ENCODE assay signal across 15 cellular contexts in genomic region chr4:38180456-38180855, GRCh38.
DNase-seq lines count a peak whose midpoint lies in the region; ATAC-seq, FAIRE-seq and TF ChIP-seq lines count a peak whose summit lies in the region.
"Had no signal": no experiment of that assay in that cellular context is flagged by ENCODE, and none has a peak within 500 bp of the region (broad histone marks: within the 10 kb centered on the region; RNA-seq: fewer than 3 reads in every experiment).

No MANE protein-coding gene starts in this region.

- H3K27me3 ChIP-seq in HepG2 (ENCODE audit: control insufficient read depth in 1 of 2, insufficient read depth in 2 of 2, low read length in 2 of 2) (no peaks in the 10 kb centered on the region), right lobe of liver (no peaks in the 10 kb centered on the region), foreskin keratinocyte (no peaks in the 10 kb centered on the region), vagina (no peaks in the 10 kb centered on the region), smooth muscle cell (ENCODE audit: low read depth) (no peaks in the 10 kb centered on the region), left ventricle myocardium inferior (ENCODE audit: low read depth) (no peaks in the 10 kb centered on the region)
- H3K27me3 ChIP-seq: pancreas had no signal

- H4K20me1 ChIP-seq in HepG2 (ENCODE audit: insufficient read depth, low read length) (no peaks in the 10 kb centered on the region), smooth muscle cell (ENCODE audit: low read depth) (no peaks in the 10 kb centered on the region)

- TF ChIP-seq CTCF in HepG2 (CRISPR knock-in tag; IDR thresholded peaks at IDR 0.05) (no peak), right lobe of liver (IDR thresholded peaks at IDR 0.05) (peak in 1 of 4 donors; percentile 11), foreskin keratinocyte (conservative IDR thresholded peaks at IDR 0.05) (peak; percentile 31), vagina (IDR thresholded peaks at IDR 0.05) (no peak), smooth muscle cell (IDR thresholded peaks at IDR 0.05; ENCODE audit: borderline replicate concordance, insufficient read depth, poor library complexity, severe bottlenecking) (no peak), left ventricle myocardium inferior (IDR thresholded peaks at IDR 0.05; ENCODE audit: borderline replicate concordance) (no peak)

- no peak overlapping the region for H2AFZ ChIP-seq in HepG2 (ENCODE audit: low read length)
- no peak overlapping the region for H2AFZ ChIP-seq in smooth muscle cell (ENCODE audit: low read depth)

- no peaks in the 10 kb centered on the region for H3K36me3 ChIP-seq in HepG2 (replicated peaks in 1 of 2; ENCODE audit: control insufficient read depth in 1 of 2, insufficient read depth in 2 of 2, low read length in 2 of 2)
- H3K36me3 ChIP-seq in right lobe of liver, result no peaks in the 10 kb centered on the region
- H3K36me3 ChIP-seq in vagina, result no peaks in the 10 kb centered on the region
- no peaks in the 10 kb centered on the region for H3K36me3 ChIP-seq in smooth muscle cell (ENCODE audit: low read depth)
- H3K36me3 ChIP-seq in left ventricle myocardium inferior, result no peaks in the 10 kb centered on the region
- H3K36me3 ChIP-seq: pancreas had no signal

- no peaks in the 10 kb centered on the region for H3K79me2 ChIP-seq in HepG2 (ENCODE audit: insufficient read depth, low read length)
- H3K79me2 ChIP-seq in smooth muscle cell (ENCODE audit: low read depth), result no peaks in the 10 kb centered on the region

- BruUV-seq in HepG2 (replicated peaks; lab: Mats Ljungman, UMichigan), result no TSS peak

- TF ChIP-seq EP300 in HepG2 (IDR thresholded peaks at IDR 0.05; ENCODE audit: low read depth in 2 of 2, low read length in 2 of 2) (no peak), HepG2 (CRISPR knock-in tag; IDR thresholded peaks at IDR 0.05; ENCODE audit: borderline replicate concordance) (no peak)

- no peak for DNase-seq in HepG2 (ENCODE audit: low spot score)
- DNase-seq in right lobe of liver, result no peak
- peak; percentile 52 for DNase-seq in SW480 (ENCODE audit: low spot score)
- no peak for DNase-seq in foreskin keratinocyte
- DNase-seq in vagina (ENCODE audit: extremely low spot score in 2 of 2), result no peak
- no peak for DNase-seq in Right ventricle myocardium superior
- DNase-seq in smooth muscle cell (lab: John Stamatoyannopoulos, UW; ENCODE audit: unreplicated experiment), result no peak
- no peak for DNase-seq in left ventricle myocardium inferior
- DNase-seq: activated CD4-positive, alpha-beta T cell treated with anti-CD3 and anti-CD28 coated beads for 1 hour; activated naive CD8-positive, alpha-beta T cell treated with anti-CD3 and anti-CD28 coated beads, Interleukin-2, amount 10 ng/mL, durations not matched to agents 7 days and 5 days; NCI-H446; pancreas; stimulated activated CD4-positive, alpha-beta T cell treated with anti-CD3 and anti-CD28 coated beads, Interleukin-12 subunit alpha, Interleukin-12 subunit beta, amount 100 ng/mL, for 4 hours; T-helper 17 cell had no signal

- no peak overlapping the region for H3K27ac ChIP-seq in HepG2 (ENCODE audit: extremely low read length, insufficient read depth, low read length)
- no peak overlapping the region for H3K27ac ChIP-seq in right lobe of liver
- peak overlapping the region; percentile 81 for H3K27ac ChIP-seq in foreskin keratinocyte
- H3K27ac ChIP-seq in vagina, result peak overlapping the region; percentile 3
- H3K27ac ChIP-seq in smooth muscle cell (ENCODE audit: low read depth), result no peak overlapping the region
- no peak overlapping the region for H3K27ac ChIP-seq in left ventricle myocardium inferior (replicated peaks)

- H3K4me1 ChIP-seq in HepG2 (ENCODE audit: insufficient read depth, low read length), result peaks cover 56% of the 10 kb centered on the region
- H3K4me1 ChIP-seq in right lobe of liver, result peaks cover 0 to 36% (median 16%) of the 10 kb centered on the region in 4 donors
- peaks cover 26% of the 10 kb centered on the region for H3K4me1 ChIP-seq in foreskin keratinocyte
- peaks cover 36% of the 10 kb centered on the region for H3K4me1 ChIP-seq in vagina
- H3K4me1 ChIP-seq in smooth muscle cell (ENCODE audit: low read depth), result no peaks in the 10 kb centered on the region
- H3K4me1 ChIP-seq in left ventricle myocardium inferior, result peaks cover 33% of the 10 kb centered on the region

- H3F3A ChIP-seq in smooth muscle cell (ENCODE audit: low read depth), result no peaks in the 10 kb centered on the region

- TF ChIP-seq POLR2A in HepG2 (IDR thresholded peaks at IDR 0.05; ENCODE audit: insufficient read depth in 1 of 2, low read depth in 2 of 2, low read length in 2 of 2) (no peak), right lobe of liver (IDR thresholded peaks at IDR 0.05) (no peak), vagina (IDR thresholded peaks at IDR 0.05) (no peak)

- 86% methylated on average over 2 of the region's 2 CpGs for WGBS in HepG2 (ENCODE audit: low lambda C conversion rate)
- 100% methylated on average over 1 of the region's 2 CpGs for WGBS in right lobe of liver (ENCODE audit: insufficient coverage, low coverage, low lambda C conversion rate, missing lambda C conversion rate)
- WGBS in smooth muscle cell (ENCODE audit: low lambda C conversion rate), result 84% methylated on average over 2 of the region's 2 CpGs

- no peak for FAIRE-seq in HepG2 (lab: Jason Lieb, UNC)
- FAIRE-seq: H54, pancreas had no signal

- H3K4me3 ChIP-seq in HepG2 (replicated peaks in 1 of 3; ENCODE audit: insufficient read depth in 1 of 3, low read depth in 2 of 3, low read length in 3 of 3) (no peak overlapping the region), right lobe of liver (no peak overlapping the region), vagina (no peak overlapping the region), smooth muscle cell (no peak overlapping the region), left ventricle myocardium inferior (no peak overlapping the region)
- H3K4me3 ChIP-seq: pancreas had no signal

- POLR2A ChIA-PET in HepG2 (lab: Yijun Ruan, JAX), result interaction anchor here (1.5 to 2.1 kb wide), 4 partner anchors 47 to 494 kb away, joined by 3 to 14 read pairs (median 7); no protein-coding TSS in a partner anchor

- intact Hi-C loops in HepG2 (cut with micrococcal nuclease; ENCODE audit: unreplicated experiment) (no loop called here), right lobe of liver (cut with DNase I) (loop anchor here in 1 of 2 donors (10.0 kb wide), 1 partner anchor 494 kb away; no protein-coding TSS in a partner anchor), vagina (cut with DNase I) (no loop called here), Right ventricle myocardium superior (cut with DNase I) (loop anchor here (5.0 kb wide), 1 partner anchor 142 kb away; no protein-coding TSS in a partner anchor), left ventricle myocardium inferior (cut with micrococcal nuclease) (no loop called here)

- CTCF ChIA-PET in HepG2 (lab: Yijun Ruan, JAX; ENCODE audit: low intra/inter-chr PET ratio, low total read pairs), result interaction anchor here (0.8 to 3.4 kb wide), 4 partner anchors 119 to 579 kb away, joined by 3 to 38 read pairs (median 24); no protein-coding TSS in a partner anchor

- no peak for TF ChIP-seq RAD21 in HepG2 (CRISPR knock-in tag; IDR thresholded peaks at IDR 0.05)

- H3K4me2 ChIP-seq in HepG2 (ENCODE audit: low read depth, low read length) (no peak overlapping the region), smooth muscle cell (no peak overlapping the region)

- no peak overlapping the region for H3K9ac ChIP-seq in HepG2 (ENCODE audit: insufficient read depth, low read depth, low read length)
- no peak overlapping the region for H3K9ac ChIP-seq in smooth muscle cell (ENCODE audit: low read depth)

- ATAC-seq in HepG2, result peak; percentile 69
- ATAC-seq in right lobe of liver, result no peak
- ATAC-seq in foreskin keratinocyte, result peak; percentile 44
- ATAC-seq in Right ventricle myocardium superior (ENCODE audit: poor library complexity), result no peak
- ATAC-seq: T-helper 17 cell had no signal

- in situ Hi-C loops in HepG2 (cut with HindIII; ENCODE audit: extremely low pct_ligation_motif_present, low pct_unique_long_range_greater_than_20kb), result loop anchor here (5.0 kb wide), 3 partner anchors 132 to 552 kb away; no protein-coding TSS in a partner anchor

- H3K9me3 ChIP-seq in HepG2 (ENCODE audit: low read length) (no peaks in the 10 kb centered on the region), right lobe of liver (no peaks in the 10 kb centered on the region), vagina (no peaks in the 10 kb centered on the region), smooth muscle cell (replicated peaks; ENCODE audit: low read depth) (no peaks in the 10 kb centered on the region), left ventricle myocardium inferior (replicated peaks) (no peaks in the 10 kb centered on the region)
- H3K9me3 ChIP-seq: pancreas had no signal

TF ChIP-seq in HepG2, 621 proteins besides CTCF, POLR2A, EP300 and RAD21:
- TF ChIP-seq HIC2 (CRISPR knock-in tag; IDR thresholded peaks at IDR 0.05; ENCODE audit: low read depth) (no peak), STAG1 (CRISPR knock-in tag; IDR thresholded peaks at IDR 0.05) (0 out of 2 replicates have a peak, but pooled peaks have one; percentile 13), SMC3 (IDR thresholded peaks at IDR 0.05; ENCODE audit: low read length) (peak; percentile 11; the same call in 1 of the 2 replicates)

Comparison
In these comparisons a context has a peak if more than half of its experiments do, and no peak if none do; other contexts are left out.
1. ATAC-seq: peak in HepG2 (single experiment) and foreskin keratinocyte (single experiment); none in right lobe of liver (0 of 4) and Right ventricle myocardium superior (single experiment).
2. H3K27ac ChIP-seq: peak in foreskin keratinocyte (single experiment) and vagina (single experiment); none in HepG2 (single experiment), right lobe of liver (0 of 3), smooth muscle cell (single experiment) and left ventricle myocardium inferior (single experiment).